ENCODE assay signal across 1 cellular context in genomic region chr2:44324971-44325426, GRCh38.
TF ChIP-seq lines count a peak whose summit lies in the region.

No MANE protein-coding gene starts in this region.

TF ChIP-seq in HepG2, 621 proteins besides CTCF, POLR2A, EP300 and RAD21 (continued from another document):
- TF ChIP-seq, protein P1, sequence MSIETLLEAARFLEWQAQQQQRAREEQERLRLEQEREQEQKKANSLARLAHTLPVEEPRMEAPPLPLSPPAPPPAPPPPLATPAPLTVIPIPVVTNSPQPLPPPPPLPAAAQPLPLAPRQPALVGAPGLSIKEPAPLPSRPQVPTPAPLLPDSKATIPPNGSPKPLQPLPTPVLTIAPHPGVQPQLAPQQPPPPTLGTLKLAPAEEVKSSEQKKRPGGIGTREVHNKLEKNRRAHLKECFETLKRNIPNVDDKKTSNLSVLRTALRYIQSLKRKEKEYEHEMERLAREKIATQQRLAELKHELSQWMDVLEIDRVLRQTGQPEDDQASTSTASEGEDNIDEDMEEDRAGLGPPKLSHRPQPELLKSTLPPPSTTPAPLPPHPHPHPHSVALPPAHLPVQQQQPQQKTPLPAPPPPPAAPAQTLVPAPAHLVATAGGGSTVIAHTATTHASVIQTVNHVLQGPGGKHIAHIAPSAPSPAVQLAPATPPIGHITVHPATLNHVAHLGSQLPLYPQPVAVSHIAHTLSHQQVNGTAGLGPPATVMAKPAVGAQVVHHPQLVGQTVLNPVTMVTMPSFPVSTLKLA (IDR thresholded peaks at IDR 0.05) = peak; percentile 77
